In the genomic region with DNA sequence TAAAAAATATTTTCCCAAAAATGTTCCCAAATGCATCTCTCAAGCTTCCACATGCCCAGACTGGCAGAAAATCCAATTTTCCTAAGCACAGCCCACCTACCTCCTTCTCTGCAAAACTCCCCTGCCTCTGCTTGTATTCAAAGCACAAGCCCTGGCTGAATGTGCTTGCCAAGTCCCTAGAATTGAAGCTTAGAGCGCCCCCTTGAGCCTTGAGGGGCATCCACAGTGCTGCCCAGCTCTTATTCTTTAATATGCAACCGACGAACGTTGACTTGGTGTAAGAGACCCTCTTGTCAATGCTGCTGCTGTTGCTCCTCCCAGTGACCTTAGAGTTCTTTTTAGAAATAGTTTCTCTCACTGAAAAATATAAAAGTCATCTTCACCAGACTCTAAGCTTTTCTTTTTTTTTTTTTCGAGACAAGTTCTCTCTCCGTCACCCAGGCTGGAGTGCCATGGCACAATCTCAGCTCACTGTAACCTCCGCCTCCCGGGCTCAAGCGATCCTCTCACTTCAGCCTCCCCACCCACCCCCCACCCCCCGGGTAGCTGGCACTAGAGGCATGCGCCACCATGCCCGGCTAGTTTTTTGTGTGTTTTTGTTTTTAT, we compare ENCODE assay signal across 9 cellular contexts.
DNase-seq lines count a peak whose midpoint lies in the region; ATAC-seq and TF ChIP-seq lines count a peak whose summit lies in the region.
"Had no signal": no experiment of that assay in that cellular context is flagged by ENCODE, and none has a peak within 500 bp of the region (broad histone marks: within the 10 kb centered on the region; RNA-seq: fewer than 3 reads in every experiment).

No MANE protein-coding gene starts in this region.

- DNase-seq in NCI-H146 (lab: John Stamatoyannopoulos, UW) = peak; percentile 23
- no peak for DNase-seq in NCI-H146 treated with DMSO at 0.1 percent for 48 hours (lab: John Stamatoyannopoulos, UW; ENCODE audit: unreplicated experiment)
- peak; percentile 91 for DNase-seq in NCI-H1092 (lab: John Stamatoyannopoulos, UW)
- peak; percentile 67 for DNase-seq in SW480 (ENCODE audit: low spot score)
- peak; percentile 93 for DNase-seq in adipocyte (ENCODE audit: low read depth)
- DNase-seq in heart right ventricle = peak; percentile 39 to 75
- peak; percentile 64 for DNase-seq in putamen (ENCODE audit: low spot score)

- peak; percentile 67 to 92 (median 83) for TF ChIP-seq CTCF in heart right ventricle (IDR thresholded peaks at IDR 0.05)

- no peak overlapping the region for H3K4me3 ChIP-seq in adipocyte (ENCODE audit: low read length)
- H3K4me3 ChIP-seq in heart right ventricle = no peak overlapping the region
- H3K4me3 ChIP-seq: BLaER1 had no signal

- intact Hi-C loops in heart right ventricle (cut with DNase I) = loop anchor here in 3 of 10 donors (1.0 to 5.0 kb wide), 3 partner anchors 130 to 131 kb away; no protein-coding TSS in a partner anchor

- ATAC-seq in heart right ventricle = peak; percentile 67 to 86 (median 83)
- no peak for ATAC-seq in GM18519 (IDR thresholded peaks at IDR 0.05; ENCODE audit: low FRiP score, unreplicated experiment)

- H3K36me3 ChIP-seq in adipocyte (ENCODE audit: control insufficient read depth, insufficient read depth, low read length, severe bottlenecking) = no peaks in the 10 kb centered on the region
- H3K36me3 ChIP-seq in heart right ventricle = no peaks in the 10 kb centered on the region
- H3K36me3 ChIP-seq: BLaER1 had no signal

- no peaks in the 10 kb centered on the region for H3K4me1 ChIP-seq in adipocyte (ENCODE audit: control insufficient read depth, insufficient read depth, low read length)
- H3K4me1 ChIP-seq in heart right ventricle = no peaks in the 10 kb centered on the region
- H3K4me1 ChIP-seq: BLaER1 had no signal

- H3K27ac ChIP-seq in heart right ventricle = no peak overlapping the region
- H3K27ac ChIP-seq: BLaER1 had no signal

- WGBS in heart right ventricle, 2 donors = 50 to 53% methylated on average over 12 of the region's 12 CpGs

- no peak overlapping the region for H3K9ac ChIP-seq in adipocyte (ENCODE audit: low read length)
- H3K9ac ChIP-seq: BLaER1 had no signal

- H3K9me3 ChIP-seq in adipocyte (ENCODE audit: control insufficient read depth, low read length) (no peaks in the 10 kb centered on the region), heart right ventricle (no peaks in the 10 kb centered on the region)

- H3K27me3 ChIP-seq in adipocyte (replicated peaks; ENCODE audit: control insufficient read depth, insufficient read depth, low read length) = peaks cover 9% of the 10 kb centered on the region
- H3K27me3 ChIP-seq in heart right ventricle = peaks cover 0 to 6% (median 0%) of the 10 kb centered on the region in 7 donors
- H3K27me3 ChIP-seq: BLaER1 had no signal
